1 cellular context compared by ENCODE assay signal in the genomic region with DNA sequence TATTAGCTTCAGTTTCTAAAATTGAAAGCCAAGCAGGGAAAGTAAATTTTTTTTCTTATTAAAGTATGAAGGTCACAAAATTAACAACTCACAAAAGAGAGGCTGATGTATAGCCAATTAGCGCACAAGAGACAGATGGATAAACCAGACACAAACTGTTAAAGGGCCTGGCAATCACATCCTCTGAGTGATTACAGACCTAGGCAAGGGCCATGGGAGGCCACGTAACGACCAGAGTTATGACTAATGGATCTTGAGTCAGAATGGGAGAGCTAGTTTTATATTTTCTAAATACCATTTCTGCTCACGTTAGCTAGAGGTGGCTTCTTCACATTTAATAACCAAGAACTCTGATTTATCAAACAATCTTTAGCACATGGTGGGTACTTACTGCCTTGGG.
TF ChIP-seq lines count a peak whose summit lies in the region.

No MANE protein-coding gene starts in this region.

TF ChIP-seq in HEK293, 187 proteins besides CTCF, POLR2A, EP300 and RAD21:
- TF ChIP-seq PRDM1 (tag by site-specific recombination; IDR thresholded peaks at IDR 0.05) (0 out of 2 replicates have a peak, but pooled peaks have one; percentile 29), ZNF561 (tag by site-specific recombination; IDR thresholded peaks at IDR 0.05; ENCODE audit: borderline replicate concordance) (no peak)
